Comparison of ENCODE assay signal across 36 cellular contexts in the genomic region with DNA sequence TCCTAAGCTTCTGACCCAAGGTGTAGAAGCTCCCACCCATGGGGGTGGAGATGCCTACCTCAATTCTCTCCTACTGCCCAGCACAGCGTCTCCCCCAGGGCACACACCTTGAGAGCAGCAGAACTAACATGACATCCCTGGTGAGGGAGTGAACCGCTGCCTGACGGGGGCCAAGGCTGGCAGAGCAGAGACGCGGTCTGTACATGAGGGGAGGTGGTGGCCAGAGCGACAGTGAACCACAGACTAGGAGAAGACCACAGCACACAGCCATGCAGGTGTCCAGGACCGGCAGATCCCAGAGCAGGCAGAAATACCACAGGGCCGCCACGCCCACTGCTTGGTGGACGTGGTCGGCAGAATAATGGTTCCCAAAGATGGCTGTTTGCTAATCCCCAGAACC. TPM values are rescaled to one million over a fixed set of nuclear protein-coding genes. Genes with fewer than 3 reads are reported as not detected.
"Had no signal": no experiment of that assay in that cellular context is flagged by ENCODE, and none has a peak within 500 bp of the region (broad histone marks: within the 10 kb centered on the region; RNA-seq: fewer than 3 reads in every experiment).

No MANE protein-coding gene starts in this region.

- H3K27me3 ChIP-seq: colonic mucosa, esophagus squamous epithelium, gastroesophageal sphincter had no signal

- H3K27ac Mint-ChIP-seq: activated CD4-positive, alpha-beta memory T cell treated with anti-CD3 and anti-CD28 coated beads for 36 hours; activated CD4-positive, alpha-beta T cell treated with anti-CD3 and anti-CD28 coated beads for 36 hours; activated CD4-positive, alpha-beta T cell treated with anti-CD3 and anti-CD28 coated beads, Interleukin-2, amount 10 ng/mL, durations not matched to agents 24 days and 14 days; activated CD8-positive, alpha-beta memory T cell treated with anti-CD3 and anti-CD28 coated beads, Interleukin-2, amount 10 ng/mL, durations not matched to agents 7 days and 5 days; activated CD8-positive, alpha-beta T cell treated with anti-CD3 and anti-CD28 coated beads, Interleukin-2, amount 10 ng/mL, durations not matched to agents 7 days and 5 days; activated naive CD4-positive, alpha-beta T cell treated with anti-CD3 and anti-CD28 coated beads for 36 hours; activated naive CD4-positive, alpha-beta T cell treated with anti-CD3 and anti-CD28 coated beads, Interleukin-2, amount 50 U/mL, for 24 hours; activated naive CD8-positive, alpha-beta T cell treated with anti-CD3 and anti-CD28 coated beads, Interleukin-2, amount 10 ng/mL, durations not matched to agents 7 days and 5 days; activated T-helper 1 cell treated with anti-CD3 and anti-CD28 coated beads, Interleukin-12 subunit alpha, Interleukin-12 subunit beta, Interleukin-2, Interleukin-4 antibody, amounts not matched to agents 30 ng/mL and 10 ng/mL and 1 ng/mL, durations not matched to agents 14 hours and 24 hours and 36 hours; activated T-helper 2 cell treated with anti-CD3 and anti-CD28 coated beads, Interferon-gamma antibody, Interleukin-2, Interleukin-4, amounts not matched to agents 10 μg/mL and 5 μg/mL and 100 μg/mL, durations not matched to agents 14 hours and 24 hours and 36 hours; T-cell; T-helper 1 cell treated with Interleukin-12 subunit alpha and Interleukin-12 subunit beta and Interleukin-4 antibody, amounts not matched to agents 30 μg/mL and 1 μg/mL, for 36 hours had no signal

- ATAC-seq: activated CD4-positive, alpha-beta T cell treated with anti-CD3 and anti-CD28 coated beads for 36 hours; activated CD8-positive, alpha-beta memory T cell treated with anti-CD3 and anti-CD28 coated beads, Interleukin-2, amount 10 ng/mL, durations not matched to agents 7 days and 5 days; activated CD8-positive, alpha-beta T cell treated with anti-CD3 and anti-CD28 coated beads, Interleukin-2, amount 10 ng/mL, durations not matched to agents 7 days and 5 days; gastroesophageal sphincter had no signal

- H3K27me3 Mint-ChIP-seq: activated CD4-positive, alpha-beta memory T cell treated with anti-CD3 and anti-CD28 coated beads for 36 hours; activated CD4-positive, alpha-beta T cell treated with anti-CD3 and anti-CD28 coated beads for 36 hours; activated CD4-positive, alpha-beta T cell treated with anti-CD3 and anti-CD28 coated beads, Interleukin-2, amount 10 ng/mL, durations not matched to agents 24 days and 14 days; activated naive CD4-positive, alpha-beta T cell treated with anti-CD3 and anti-CD28 coated beads, Interleukin-2, amount 50 U/mL, for 24 hours; activated naive CD8-positive, alpha-beta T cell treated with anti-CD3 and anti-CD28 coated beads, Interleukin-2, amount 10 ng/mL, durations not matched to agents 7 days and 5 days; T-cell had no signal

- H3K4me3 Mint-ChIP-seq: activated CD4-positive, alpha-beta memory T cell treated with anti-CD3 and anti-CD28 coated beads for 36 hours; activated CD4-positive, alpha-beta T cell treated with anti-CD3 and anti-CD28 coated beads for 36 hours; activated CD4-positive, alpha-beta T cell treated with anti-CD3 and anti-CD28 coated beads, Interleukin-2, amount 10 ng/mL, durations not matched to agents 24 days and 14 days; activated CD8-positive, alpha-beta memory T cell treated with anti-CD3 and anti-CD28 coated beads, Interleukin-2, amount 10 ng/mL, durations not matched to agents 7 days and 5 days; activated CD8-positive, alpha-beta T cell treated with anti-CD3 and anti-CD28 coated beads, Interleukin-2, amount 10 ng/mL, durations not matched to agents 7 days and 5 days; activated naive CD4-positive, alpha-beta T cell treated with anti-CD3 and anti-CD28 coated beads for 36 hours; activated naive CD4-positive, alpha-beta T cell treated with anti-CD3 and anti-CD28 coated beads, Interleukin-2, amount 50 U/mL, for 24 hours; activated naive CD8-positive, alpha-beta T cell treated with anti-CD3 and anti-CD28 coated beads, Interleukin-2, amount 10 ng/mL, durations not matched to agents 7 days and 5 days; activated T-helper 1 cell treated with anti-CD3 and anti-CD28 coated beads, Interleukin-12 subunit alpha, Interleukin-12 subunit beta, Interleukin-2, Interleukin-4 antibody, amounts not matched to agents 30 ng/mL and 10 ng/mL and 1 ng/mL, durations not matched to agents 14 hours and 24 hours and 36 hours; T-cell; T-helper 1 cell treated with Interleukin-12 subunit alpha and Interleukin-12 subunit beta and Interleukin-4 antibody, amounts not matched to agents 30 μg/mL and 1 μg/mL, for 36 hours had no signal

- H3K4me3 ChIP-seq: colonic mucosa, esophagus squamous epithelium, gastroesophageal sphincter had no signal

- H3K4me1 ChIP-seq: colonic mucosa, esophagus squamous epithelium, gastroesophageal sphincter had no signal

- H3K9me3 Mint-ChIP-seq: activated CD4-positive, alpha-beta memory T cell treated with anti-CD3 and anti-CD28 coated beads for 36 hours; activated CD4-positive, alpha-beta T cell treated with anti-CD3 and anti-CD28 coated beads, Interleukin-2, amount 10 ng/mL, durations not matched to agents 24 days and 14 days; activated naive CD4-positive, alpha-beta T cell treated with anti-CD3 and anti-CD28 coated beads for 36 hours; activated naive CD4-positive, alpha-beta T cell treated with anti-CD3 and anti-CD28 coated beads, Interleukin-2, amount 50 U/mL, for 24 hours; activated naive CD8-positive, alpha-beta T cell treated with anti-CD3 and anti-CD28 coated beads, Interleukin-2, amount 10 ng/mL, durations not matched to agents 7 days and 5 days; activated T-helper 1 cell treated with anti-CD3 and anti-CD28 coated beads, Interleukin-12 subunit alpha, Interleukin-12 subunit beta, Interleukin-2, Interleukin-4 antibody, amounts not matched to agents 30 ng/mL and 10 ng/mL and 1 ng/mL, durations not matched to agents 14 hours and 24 hours and 36 hours; activated T-helper 2 cell treated with anti-CD3 and anti-CD28 coated beads, Interferon-gamma antibody, Interleukin-2, Interleukin-4, amounts not matched to agents 10 μg/mL and 5 μg/mL and 100 μg/mL, durations not matched to agents 14 hours and 24 hours and 36 hours; T-cell; T-helper 1 cell treated with Interleukin-12 subunit alpha and Interleukin-12 subunit beta and Interleukin-4 antibody, amounts not matched to agents 30 μg/mL and 1 μg/mL, for 36 hours had no signal

- H3K36me3 Mint-ChIP-seq: activated CD4-positive, alpha-beta memory T cell treated with anti-CD3 and anti-CD28 coated beads for 36 hours; activated CD8-positive, alpha-beta memory T cell treated with anti-CD3 and anti-CD28 coated beads, Interleukin-2, amount 10 ng/mL, durations not matched to agents 7 days and 5 days; activated naive CD4-positive, alpha-beta T cell treated with anti-CD3 and anti-CD28 coated beads, Interleukin-2, amount 50 U/mL, for 24 hours; activated naive CD8-positive, alpha-beta T cell treated with anti-CD3 and anti-CD28 coated beads, Interleukin-2, amount 10 ng/mL, durations not matched to agents 7 days and 5 days; T-cell had no signal

- H3K4me1 Mint-ChIP-seq: activated CD4-positive, alpha-beta T cell treated with anti-CD3 and anti-CD28 coated beads for 36 hours; activated CD4-positive, alpha-beta T cell treated with anti-CD3 and anti-CD28 coated beads, Interleukin-2, amount 10 ng/mL, durations not matched to agents 24 days and 14 days; activated CD8-positive, alpha-beta memory T cell treated with anti-CD3 and anti-CD28 coated beads, Interleukin-2, amount 10 ng/mL, durations not matched to agents 7 days and 5 days; activated naive CD4-positive, alpha-beta T cell treated with anti-CD3 and anti-CD28 coated beads, Interleukin-2, amount 50 U/mL, for 24 hours; activated naive CD8-positive, alpha-beta T cell treated with anti-CD3 and anti-CD28 coated beads, Interleukin-2, amount 10 ng/mL, durations not matched to agents 7 days and 5 days; T-cell had no signal

- DNase-seq: activated CD4-positive, alpha-beta memory T cell treated with anti-CD3 and anti-CD28 coated beads for 36 hours; activated CD4-positive, alpha-beta T cell treated with anti-CD3 and anti-CD28 coated beads for 36 hours; activated CD4-positive, alpha-beta T cell treated with anti-CD3 and anti-CD28 coated beads, Interleukin-2, amount 10 ng/mL, durations not matched to agents 24 days and 14 days; activated CD4-positive, CD25-positive, alpha-beta regulatory T cell; activated CD4-positive, CD25-positive, alpha-beta regulatory T cell treated with anti-CD3 and anti-CD28 coated beads, Interleukin-2, amount 50 U/mL, for 72 hours; activated CD8-positive, alpha-beta memory T cell treated with anti-CD3 and anti-CD28 coated beads, Interleukin-2, amount 10 ng/mL, durations not matched to agents 7 days and 5 days; activated CD8-positive, alpha-beta memory T cell treated with anti-CD3 and anti-CD28 coated beads, Interleukin-2, amount 50 U/mL, for 4 hours; activated CD8-positive, alpha-beta T cell treated with anti-CD3 and anti-CD28 coated beads, Interleukin-2, amount 10 ng/mL, durations not matched to agents 7 days and 5 days; activated naive CD4-positive, alpha-beta T cell treated with anti-CD3 and anti-CD28 coated beads for 36 hours; activated naive CD8-positive, alpha-beta T cell treated with anti-CD3 and anti-CD28 coated beads, Interleukin-2, amount 10 ng/mL, durations not matched to agents 7 days and 5 days; activated T-cell treated with anti-CD3 and anti-CD28 coated beads, Interleukin-2, amount 50 U/mL, for 1 hour; activated T-cell treated with anti-CD3 and anti-CD28 coated beads, Interleukin-2, amount 50 U/mL, for 48 hours; amniotic stem cell; anterior cingulate cortex; central memory CD4-positive, alpha-beta T cell; cerebellar nuclear complex; colonic mucosa; effector CD8-positive, alpha-beta T cell; esophagus squamous epithelium; foreskin melanocyte; SW 1271; T-cell; T-helper 9 cell had no signal

- H3K36me3 ChIP-seq: colonic mucosa, gastroesophageal sphincter had no signal

- FAIRE-seq: astrocyte, endometrium, endothelial cell of umbilical vein had no signal

- H3K9me3 ChIP-seq: colonic mucosa, esophagus squamous epithelium, gastroesophageal sphincter had no signal

- H3K27ac ChIP-seq: colonic mucosa, epithelial cell of prostate, esophagus squamous epithelium, gastroesophageal sphincter had no signal

RNA-seq across cellular contexts. Expression of a gene that starts 40.4 kb away (rescaled TPM):
- total RNA-seq: activated CD4-positive, alpha-beta T cell treated with anti-CD3 and anti-CD28 coated beads, Interleukin-2, amount 10 ng/mL, durations not matched to agents 24 days and 14 days; activated T-helper 1 cell treated with anti-CD3 and anti-CD28 coated beads, Interleukin-12 subunit alpha, Interleukin-12 subunit beta, Interleukin-2, Interleukin-4 antibody, amounts not matched to agents 30 ng/mL and 10 ng/mL and 1 ng/mL, durations not matched to agents 14 hours and 24 hours and 36 hours; activated T-helper 2 cell treated with anti-CD3 and anti-CD28 coated beads, Interferon-gamma antibody, Interleukin-2, Interleukin-4, amounts not matched to agents 10 μg/mL and 5 μg/mL and 100 μg/mL, durations not matched to agents 14 hours and 24 hours and 36 hours; dermis microvascular lymphatic vessel endothelial cell; endothelial cell of umbilical vein; fibroblast of lung; fibroblast of villous mesenchyme; glomerular endothelial cell had no signal
- polyA plus RNA-seq: endothelial cell of umbilical vein, fibroblast of lung had no signal
